In the genomic region with DNA sequence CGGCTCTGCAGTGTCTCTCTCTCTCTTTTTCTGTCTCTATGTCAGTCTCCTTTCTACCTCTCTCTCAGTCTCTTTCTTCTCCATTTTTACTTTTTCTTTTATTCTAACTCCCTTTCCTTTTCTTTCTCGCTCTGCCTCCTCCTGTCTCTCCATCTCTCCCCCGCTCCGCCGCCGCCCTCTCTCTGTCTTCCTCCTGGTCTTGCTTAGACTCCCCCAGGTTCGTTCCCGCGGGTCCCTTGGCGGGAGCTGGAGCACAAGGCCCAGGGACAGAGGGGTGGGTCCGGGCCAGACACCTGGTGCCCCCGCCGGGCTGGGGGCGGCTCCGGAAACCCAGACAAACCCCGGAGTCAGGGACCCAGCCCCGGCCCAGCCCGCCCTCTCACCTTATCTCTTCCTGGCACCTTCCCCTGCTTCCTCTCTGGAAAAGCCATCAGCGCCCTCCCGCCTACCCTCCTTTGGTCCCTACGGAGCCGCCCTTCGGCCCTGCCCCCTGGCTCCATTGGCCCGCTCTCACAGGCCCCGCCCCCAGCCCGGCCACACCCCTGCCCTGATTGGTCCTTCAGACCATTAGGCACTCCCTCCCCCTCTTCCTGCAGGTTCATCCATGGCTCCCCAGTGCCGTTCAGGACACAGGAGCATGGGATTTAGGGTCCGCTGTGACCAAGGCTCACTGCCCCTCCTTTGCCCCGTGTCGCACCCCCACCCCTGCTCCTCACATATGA, we compare ENCODE assay signal across 8 cellular contexts. TPM values are rescaled to one million over a fixed set of nuclear protein-coding genes. Genes with fewer than 3 reads are reported as not detected.
DNase-seq lines count a peak whose midpoint lies in the region; ATAC-seq, FAIRE-seq and TF ChIP-seq lines count a peak whose summit lies in the region.

No MANE protein-coding gene starts in this region.

- TF ChIP-seq CTCF in cardiac fibroblast (IDR thresholded peaks at IDR 0.05; ENCODE audit: low read depth, low read length) = no peak

- FAIRE-seq in GM19239 (lab: Jason Lieb, UNC) = no peak

- peak; percentile 98 for DNase-seq in HT-29 (ENCODE audit: low spot score)
- peak; percentile 24 for DNase-seq in SKM-1 treated with dmso at 0.1 percent for 144 hours (lab: John Stamatoyannopoulos, UW; ENCODE audit: unreplicated experiment)
- peak in 1 of 2 donors; percentile 68 for DNase-seq in cardiac fibroblast (ENCODE audit: low read depth in 2 of 2)
- no peak for DNase-seq in left lobe of liver (ENCODE audit: low spot score)
- peak; percentile 31 for DNase-seq in stimulated activated CD8-positive, alpha-beta memory T cell treated with anti-CD3 and anti-CD28 coated beads, Interleukin-15, amount 100 ng/mL, for 24 hours (ENCODE audit: low read depth)
- DNase-seq in GM19239 (ENCODE audit: insufficient read length, low spot score) = no peak

- peak; percentile 74 for ATAC-seq in left lobe of liver
- ATAC-seq in GM19467 (IDR thresholded peaks at IDR 0.05; ENCODE audit: unreplicated experiment) = no peak
- ATAC-seq in HG03442 (IDR thresholded peaks at IDR 0.05; ENCODE audit: unreplicated experiment) = no peak

- H3K4me3 ChIP-seq in cardiac fibroblast (replicated peaks in 1 of 2; ENCODE audit: low read depth in 2 of 2, low read length in 2 of 2) = peak overlapping the region; percentile 11 to 18

RNA-seq across cellular contexts. Expression of a gene that starts 15.4 kb away (rescaled TPM):
- total RNA-seq in HT-29 (2014; rRNA removed; shearing (Covaris generic)) = 300 and 310 TPM in 2 replicates
- total RNA-seq in left lobe of liver = 80.3 TPM

RNA-seq across cellular contexts. Expression of a gene that starts 16.7 kb away (rescaled TPM):
- total RNA-seq in HT-29 (2014; rRNA removed; shearing (Covaris generic)) = 18.4 and 20.3 TPM in 2 replicates
- 6.3 TPM for total RNA-seq in left lobe of liver

RNA-seq across cellular contexts. Expression of a gene that starts 48.5 kb away (rescaled TPM):
- total RNA-seq in HT-29 (2014; rRNA removed; shearing (Covaris generic)) = 492 and 534 TPM in 2 replicates
- total RNA-seq in left lobe of liver = 62.9 TPM

Comparison
In these comparisons a context has a peak if more than half of its experiments do, and no peak if none do; other contexts are left out.
1. DNase-seq: peak in HT-29 (single experiment), SKM-1 treated with dmso at 0.1 percent for 144 hours (single experiment) and stimulated activated CD8-positive, alpha-beta memory T cell treated with anti-CD3 and anti-CD28 coated beads, Interleukin-15, amount 100 ng/mL, for 24 hours (single experiment); none in left lobe of liver (single experiment) and GM19239 (single experiment).